1 cellular context compared by ENCODE assay signal in the genomic region with DNA sequence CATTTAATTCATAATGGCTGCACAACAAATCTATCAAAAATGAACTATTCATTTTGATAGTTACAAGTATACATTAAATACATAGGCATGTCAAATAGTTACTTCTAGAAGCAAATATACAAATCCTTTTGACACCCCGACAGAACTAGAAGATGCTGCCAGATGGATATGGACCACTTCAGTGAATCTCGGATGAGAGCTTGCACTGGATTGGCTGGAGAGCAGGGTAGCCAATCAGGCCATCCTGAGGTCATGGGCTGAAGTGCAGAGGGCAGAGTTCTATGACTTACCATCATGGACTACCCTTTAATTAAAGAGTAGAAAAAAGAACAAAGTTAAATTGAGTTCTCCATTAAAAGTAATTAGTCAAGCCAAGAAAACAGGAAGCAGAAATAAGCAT.
TF ChIP-seq lines count a peak whose summit lies in the region.

No MANE protein-coding gene starts in this region.

TF ChIP-seq in K562, 482 proteins besides CTCF, POLR2A, EP300 and RAD21:
- no peak for TF ChIP-seq NR2C2 (CRISPR knock-in tag; IDR thresholded peaks at IDR 0.05)
- peak; percentile 64 for TF ChIP-seq NR2C2 (tag; IDR thresholded peaks at IDR 0.05)
- TF ChIP-seq BACH1 (tag; IDR thresholded peaks at IDR 0.05): no peak
- TF ChIP-seq, protein P1, sequence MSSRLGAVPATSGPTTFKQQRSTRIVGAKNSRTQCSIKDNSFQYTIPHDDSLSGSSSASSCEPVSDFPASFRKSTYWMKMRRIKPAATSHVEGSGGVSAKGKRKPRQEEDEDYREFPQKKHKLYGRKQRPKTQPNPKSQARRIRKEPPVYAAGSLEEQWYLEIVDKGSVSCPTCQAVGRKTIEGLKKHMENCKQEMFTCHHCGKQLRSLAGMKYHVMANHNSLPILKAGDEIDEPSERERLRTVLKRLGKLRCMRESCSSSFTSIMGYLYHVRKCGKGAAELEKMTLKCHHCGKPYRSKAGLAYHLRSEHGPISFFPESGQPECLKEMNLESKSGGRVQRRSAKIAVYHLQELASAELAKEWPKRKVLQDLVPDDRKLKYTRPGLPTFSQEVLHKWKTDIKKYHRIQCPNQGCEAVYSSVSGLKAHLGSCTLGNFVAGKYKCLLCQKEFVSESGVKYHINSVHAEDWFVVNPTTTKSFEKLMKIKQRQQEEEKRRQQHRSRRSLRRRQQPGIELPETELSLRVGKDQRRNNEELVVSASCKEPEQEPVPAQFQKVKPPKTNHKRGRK (tag; IDR thresholded peaks at IDR 0.05): no peak
- TF ChIP-seq, protein P2, sequence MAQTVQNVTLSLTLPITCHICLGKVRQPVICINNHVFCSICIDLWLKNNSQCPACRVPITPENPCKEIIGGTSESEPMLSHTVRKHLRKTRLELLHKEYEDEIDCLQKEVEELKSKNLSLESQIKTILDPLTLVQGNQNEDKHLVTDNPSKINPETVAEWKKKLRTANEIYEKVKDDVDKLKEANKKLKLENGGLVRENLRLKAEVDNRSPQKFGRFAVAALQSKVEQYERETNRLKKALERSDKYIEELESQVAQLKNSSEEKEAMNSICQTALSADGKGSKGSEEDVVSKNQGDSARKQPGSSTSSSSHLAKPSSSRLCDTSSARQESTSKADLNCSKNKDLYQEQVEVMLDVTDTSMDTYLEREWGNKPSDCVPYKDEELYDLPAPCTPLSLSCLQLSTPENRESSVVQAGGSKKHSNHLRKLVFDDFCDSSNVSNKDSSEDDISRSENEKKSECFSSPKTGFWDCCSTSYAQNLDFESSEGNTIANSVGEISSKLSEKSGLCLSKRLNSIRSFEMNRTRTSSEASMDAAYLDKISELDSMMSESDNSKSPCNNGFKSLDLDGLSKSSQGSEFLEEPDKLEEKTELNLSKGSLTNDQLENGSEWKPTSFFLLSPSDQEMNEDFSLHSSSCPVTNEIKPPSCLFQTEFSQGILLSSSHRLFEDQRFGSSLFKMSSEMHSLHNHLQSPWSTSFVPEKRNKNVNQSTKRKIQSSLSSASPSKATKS (CRISPR knock-in tag; IDR thresholded peaks at IDR 0.05): no peak
- peak; percentile 13 for TF ChIP-seq NFYB (IDR thresholded peaks at IDR 0.05; ENCODE audit: extremely low read depth, insufficient read length)
- TF ChIP-seq NR2C1 (IDR thresholded peaks at IDR 0.05): peak; percentile 78
- peak; percentile 66 for TF ChIP-seq NR2C1 (tag; IDR thresholded peaks at IDR 0.05)
